23 cellular contexts compared by ENCODE assay signal in the genomic region with DNA sequence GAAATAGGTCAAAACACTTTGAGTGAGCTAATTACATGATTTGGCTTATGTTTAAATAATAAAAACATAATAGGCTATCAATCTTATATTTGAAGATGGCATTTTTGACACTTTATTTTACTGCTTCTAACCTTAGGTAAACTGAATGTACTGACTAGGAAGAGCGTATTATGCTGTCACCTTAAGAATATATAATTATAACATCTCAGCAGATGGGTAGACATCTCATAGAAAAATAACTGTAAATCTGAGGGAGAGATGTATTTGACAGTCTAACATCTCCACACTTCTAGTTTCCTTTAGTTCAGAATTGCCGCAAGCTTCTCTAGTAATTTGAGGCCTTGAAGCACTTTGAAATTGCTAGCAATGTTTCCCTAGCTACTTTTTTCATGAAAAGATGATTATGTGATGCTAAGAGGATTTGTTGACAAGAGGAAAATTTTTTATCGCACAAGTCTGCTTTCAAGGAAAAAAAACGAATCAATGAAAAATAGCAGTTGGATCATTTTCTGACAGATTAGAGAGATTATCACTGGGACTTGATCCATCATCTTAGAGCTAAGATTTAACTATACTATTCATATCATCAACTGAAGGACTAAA.
"Had no signal": no experiment of that assay in that cellular context is flagged by ENCODE, and none has a peak within 500 bp of the region (broad histone marks: within the 10 kb centered on the region; RNA-seq: fewer than 3 reads in every experiment).

No MANE protein-coding gene starts in this region.

- H3K4me1 ChIP-seq: parathyroid adenoma, psoas muscle, right lobe of liver, thyroid gland, upper lobe of left lung had no signal

- H3K27me3 ChIP-seq: neutrophil, ovary, right lobe of liver, sigmoid colon, stomach, thyroid gland, tibial nerve, upper lobe of left lung, vagina had no signal

- H3K4me3 ChIP-seq: ovary, psoas muscle, right lobe of liver, sigmoid colon, stomach, thoracic aorta, thyroid gland, tibial nerve, upper lobe of left lung, vagina had no signal

- H3K9ac ChIP-seq: parathyroid adenoma had no signal

- H3K36me3 ChIP-seq: neutrophil, ovary, right lobe of liver, sigmoid colon, stomach, thoracic aorta, thyroid gland, tibial nerve, upper lobe of left lung, vagina had no signal

- H3K27ac ChIP-seq: neutrophil, ovary, parathyroid adenoma, psoas muscle, right lobe of liver, sigmoid colon, stomach, thoracic aorta, thyroid gland, tibial nerve, upper lobe of left lung, vagina had no signal

- H3K9me3 ChIP-seq: neutrophil, ovary, psoas muscle, right lobe of liver, sigmoid colon, stomach, thoracic aorta, thyroid gland, tibial nerve, upper lobe of left lung, vagina had no signal

- H2AFZ ChIP-seq: parathyroid adenoma had no signal

- ATAC-seq: naive thymus-derived CD8-positive, alpha-beta T cell; psoas muscle; right cardiac atrium; stimulated activated effector memory CD8-positive, alpha-beta T cell treated with anti-CD3 and anti-CD28 coated beads, Interleukin-12 subunit alpha, Interleukin-12 subunit beta, amount 100 ng/mL, for 72 hours; stimulated activated naive B cell treated with anti-CD40 and anti-IgM and Interleukin-4, amounts not matched to agents 10 μg/mL and 1 μg/mL and 100 μg/mL, for 72 hours had no signal

- DNase-seq: naive thymus-derived CD8-positive, alpha-beta T cell; nucleus accumbens; ovary; posterior cingulate gyrus; psoas muscle; right cardiac atrium; right lobe of liver; sigmoid colon; stimulated activated CD4-positive, alpha-beta T cell treated with anti-CD3 and anti-CD28 coated beads, Interleukin-15, amount 100 ng/mL, for 24 hours; stimulated activated CD4-positive, alpha-beta T cell treated with anti-CD3 and anti-CD28 coated beads, Interleukin-2, amount 100 ng/mL, for 24 hours; stimulated activated CD4-positive, alpha-beta T cell treated with anti-CD3 and anti-CD28 coated beads, Interleukin-2, amount 100 ng/mL, for 48 hours; stimulated activated CD4-positive, alpha-beta T cell treated with anti-CD3 and anti-CD28 coated beads, Interleukin-4, amount 100 ng/mL, for 24 hours; stimulated activated naive B cell treated with anti-CD40 and anti-IgM and Interleukin-4, amounts not matched to agents 10 μg/mL and 1 μg/mL and 100 μg/mL, for 72 hours; stimulated activated naive CD4-positive, alpha-beta T cell treated with Interleukin-2 at 50 U/mL for 16 hours; stomach; thyroid gland; upper lobe of left lung had no signal

- H3K79me2 ChIP-seq: parathyroid adenoma had no signal
